ENCODE assay signal across 1 cellular context in genomic region chr1:15640667-15641066, GRCh38.
A peak's percentile ranks its signal among the peaks of the same experiment; 100 is the strongest.
TF ChIP-seq lines count a peak whose summit lies in the region.

No MANE protein-coding gene starts in this region.

TF ChIP-seq in K562, 482 proteins besides CTCF, POLR2A, EP300 and RAD21:
- TF ChIP-seq, protein P1, sequence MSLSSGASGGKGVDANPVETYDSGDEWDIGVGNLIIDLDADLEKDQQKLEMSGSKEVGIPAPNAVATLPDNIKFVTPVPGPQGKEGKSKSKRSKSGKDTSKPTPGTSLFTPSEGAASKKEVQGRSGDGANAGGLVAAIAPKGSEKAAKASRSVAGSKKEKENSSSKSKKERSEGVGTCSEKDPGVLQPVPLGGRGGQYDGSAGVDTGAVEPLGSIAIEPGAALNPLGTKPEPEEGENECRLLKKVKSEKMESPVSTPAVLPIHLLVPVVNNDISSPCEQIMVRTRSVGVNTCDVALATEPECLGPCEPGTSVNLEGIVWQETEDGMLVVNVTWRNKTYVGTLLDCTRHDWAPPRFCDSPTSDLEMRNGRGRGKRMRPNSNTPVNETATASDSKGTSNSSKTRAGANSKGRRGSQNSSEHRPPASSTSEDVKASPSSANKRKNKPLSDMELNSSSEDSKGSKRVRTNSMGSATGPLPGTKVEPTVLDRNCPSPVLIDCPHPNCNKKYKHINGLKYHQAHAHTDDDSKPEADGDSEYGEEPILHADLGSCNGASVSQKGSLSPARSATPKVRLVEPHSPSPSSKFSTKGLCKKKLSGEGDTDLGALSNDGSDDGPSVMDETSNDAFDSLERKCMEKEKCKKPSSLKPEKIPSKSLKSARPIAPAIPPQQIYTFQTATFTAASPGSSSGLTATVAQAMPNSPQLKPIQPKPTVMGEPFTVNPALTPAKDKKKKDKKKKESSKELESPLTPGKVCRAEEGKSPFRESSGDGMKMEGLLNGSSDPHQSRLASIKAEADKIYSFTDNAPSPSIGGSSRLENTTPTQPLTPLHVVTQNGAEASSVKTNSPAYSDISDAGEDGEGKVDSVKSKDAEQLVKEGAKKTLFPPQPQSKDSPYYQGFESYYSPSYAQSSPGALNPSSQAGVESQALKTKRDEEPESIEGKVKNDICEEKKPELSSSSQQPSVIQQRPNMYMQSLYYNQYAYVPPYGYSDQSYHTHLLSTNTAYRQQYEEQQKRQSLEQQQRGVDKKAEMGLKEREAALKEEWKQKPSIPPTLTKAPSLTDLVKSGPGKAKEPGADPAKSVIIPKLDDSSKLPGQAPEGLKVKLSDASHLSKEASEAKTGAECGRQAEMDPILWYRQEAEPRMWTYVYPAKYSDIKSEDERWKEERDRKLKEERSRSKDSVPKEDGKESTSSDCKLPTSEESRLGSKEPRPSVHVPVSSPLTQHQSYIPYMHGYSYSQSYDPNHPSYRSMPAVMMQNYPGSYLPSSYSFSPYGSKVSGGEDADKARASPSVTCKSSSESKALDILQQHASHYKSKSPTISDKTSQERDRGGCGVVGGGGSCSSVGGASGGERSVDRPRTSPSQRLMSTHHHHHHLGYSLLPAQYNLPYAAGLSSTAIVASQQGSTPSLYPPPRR (CRISPR knock-in tag; IDR thresholded peaks at IDR 0.05; ENCODE audit: borderline replicate concordance): no peak
- TF ChIP-seq SPI1 (IDR thresholded peaks at IDR 0.05; ENCODE audit: borderline replicate concordance, low read depth, low read length) (peak; percentile 26; the same call in 1 of the 2 replicates), RFX7 (CRISPR knock-in tag; IDR thresholded peaks at IDR 0.05) (no peak)
